18 cellular contexts compared by ENCODE assay signal in the genomic region with DNA sequence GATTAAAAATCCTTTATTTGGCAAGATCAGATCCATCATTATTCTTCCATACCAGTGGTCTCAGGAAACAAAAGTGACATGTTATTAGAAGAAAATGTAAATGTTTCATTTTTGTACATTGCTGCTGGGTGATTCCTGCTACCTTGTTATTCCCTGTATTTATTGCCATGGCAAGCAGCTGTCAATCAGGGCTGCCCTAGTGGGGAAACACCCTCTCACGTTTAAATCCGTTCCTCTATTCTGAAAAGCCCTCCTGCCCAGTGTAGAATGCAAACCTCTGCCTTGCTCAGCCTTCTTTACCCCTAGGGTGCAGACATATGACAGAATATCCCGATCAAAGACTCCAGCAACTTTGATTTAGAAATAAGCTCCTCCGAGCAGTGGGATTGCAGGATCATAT.
A peak's percentile ranks its signal among the peaks of the same experiment; 100 is the strongest.
DNase-seq lines count a peak whose midpoint lies in the region; ATAC-seq and TF ChIP-seq lines count a peak whose summit lies in the region.
"Had no signal": no experiment of that assay in that cellular context is flagged by ENCODE, and none has a peak within 500 bp of the region (broad histone marks: within the 10 kb centered on the region; RNA-seq: fewer than 3 reads in every experiment).

No MANE protein-coding gene starts in this region.

- no peaks in the 10 kb centered on the region for H3K4me1 ChIP-seq in upper lobe of right lung
- H3K4me1 ChIP-seq: HAP-1 had no signal

- no peak overlapping the region for H3K4me3 Mint-ChIP-seq in WTC11
- no peak overlapping the region for H3K4me3 Mint-ChIP-seq in neural crest cell
- H3K4me3 Mint-ChIP-seq: CD14-positive monocyte; CD8-positive, alpha-beta T cell; HFFc6 had no signal

- ATAC-seq in WTC11, result no peak
- no peak for ATAC-seq in upper lobe of right lung
- ATAC-seq: CD8-positive, alpha-beta T cell; HepG2 had no signal

- POLR2A ChIA-PET in WTC11 (lab: Charles Lee), result interaction anchor here (0.6 kb wide), 2 partner anchors 18 to 73 kb away, joined by 5 to 9 read pairs; no protein-coding TSS in a partner anchor

- H3K27me3 ChIP-seq in upper lobe of right lung, result peaks cover 18% of the 10 kb centered on the region

- peak; percentile 35 for DNase-seq in NCI-H82 (lab: John Stamatoyannopoulos, UW)
- no peak for DNase-seq in NCI-H82 treated with DMSO at 0.1 percent for 48 hours (lab: John Stamatoyannopoulos, UW; ENCODE audit: unreplicated experiment)
- peak; percentile 4 for DNase-seq in WTC11 (ENCODE audit: low spot score)
- DNase-seq in neural crest cell (ENCODE audit: low read depth, low spot score), result no peak
- DNase-seq in ureter (ENCODE audit: low spot score), result peak; percentile 1
- no peak for DNase-seq in upper lobe of right lung
- DNase-seq in middle frontal gyrus (ENCODE audit: extremely low spot score, low spot score), result no peak
- DNase-seq: CD8-positive, alpha-beta T cell; COR-L47; DMS153; DMS79 treated with DMSO at 0.1 percent for 48 hours; EL; GOT3; HFFc6 had no signal

- no peak overlapping the region for H3K27ac ChIP-seq in upper lobe of right lung
- H3K27ac ChIP-seq: 22Rv1 had no signal

- TF ChIP-seq CTCF in WTC11 (IDR thresholded peaks at IDR 0.05) (no peak), neural crest cell (conservative IDR thresholded peaks at IDR 0.05) (no peak), upper lobe of right lung (IDR thresholded peaks at IDR 0.05) (no peak)

- H3K36me3 Mint-ChIP-seq in WTC11 (peaks cover 4% of the 10 kb centered on the region), neural crest cell (ENCODE audit: low read depth) (no peaks in the 10 kb centered on the region)
- H3K36me3 Mint-ChIP-seq: CD14-positive monocyte; CD8-positive, alpha-beta T cell had no signal

- H3K4me3 ChIP-seq in upper lobe of right lung, result no peak overlapping the region
- H3K4me3 ChIP-seq: HAP-1 had no signal

- intact Hi-C loops in upper lobe of right lung (cut with DNase I), result no loop called here

- H3K9me3 ChIP-seq in upper lobe of right lung, result no peaks in the 10 kb centered on the region
- H3K9me3 ChIP-seq: HAP-1 had no signal

- peaks cover 12% of the 10 kb centered on the region for H3K9me3 Mint-ChIP-seq in WTC11
- H3K9me3 Mint-ChIP-seq in neural crest cell, result no peaks in the 10 kb centered on the region
- H3K9me3 Mint-ChIP-seq: CD8-positive, alpha-beta T cell; HFFc6 had no signal

- H3K36me3 ChIP-seq in upper lobe of right lung, result no peaks in the 10 kb centered on the region
- H3K36me3 ChIP-seq: HAP-1 had no signal

- no peak overlapping the region for H3K27ac Mint-ChIP-seq in WTC11
- H3K27ac Mint-ChIP-seq in neural crest cell (ENCODE audit: unreplicated experiment), result peak overlapping the region; percentile 30
- H3K27ac Mint-ChIP-seq: CD14-positive monocyte; CD8-positive, alpha-beta T cell; HFFc6 had no signal

- H3K27me3 Mint-ChIP-seq in WTC11 (ENCODE audit: low read depth) (peaks cover 2% of the 10 kb centered on the region; the same call in 1 of the 2 replicates), neural crest cell (ENCODE audit: low read depth) (peaks cover 3% of the 10 kb centered on the region)

- H3K4me1 Mint-ChIP-seq in WTC11 (peaks cover 14% of the 10 kb centered on the region), neural crest cell (peaks cover 4% of the 10 kb centered on the region)

- CTCF ChIA-PET in WTC11 (lab: Charles Lee), result interaction anchor here (0.6 to 8.3 kb wide), 3 partner anchors 59 to 456 kb away, joined by 3 to 302 read pairs (median 4); no protein-coding TSS in a partner anchor

TF ChIP-seq in WTC11, 78 proteins besides CTCF, POLR2A, EP300 and RAD21:
- TF ChIP-seq HMGXB4 (CRISPR knock-in tag; IDR thresholded peaks at IDR 0.05) (no peak), NFE2L1 (CRISPR knock-in tag; IDR thresholded peaks at IDR 0.05) (no peak), TCF7 (CRISPR knock-in tag; IDR thresholded peaks at IDR 0.05; ENCODE audit: low read depth) (no peak), MYBL2 (CRISPR knock-in tag; IDR thresholded peaks at IDR 0.05) (no peak)
- TF ChIP-seq, protein P1, sequence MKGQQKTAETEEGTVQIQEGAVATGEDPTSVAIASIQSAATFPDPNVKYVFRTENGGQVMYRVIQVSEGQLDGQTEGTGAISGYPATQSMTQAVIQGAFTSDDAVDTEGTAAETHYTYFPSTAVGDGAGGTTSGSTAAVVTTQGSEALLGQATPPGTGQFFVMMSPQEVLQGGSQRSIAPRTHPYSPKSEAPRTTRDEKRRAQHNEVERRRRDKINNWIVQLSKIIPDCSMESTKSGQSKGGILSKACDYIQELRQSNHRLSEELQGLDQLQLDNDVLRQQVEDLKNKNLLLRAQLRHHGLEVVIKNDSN (CRISPR knock-in tag; IDR thresholded peaks at IDR 0.05), result no peak
- TF ChIP-seq, protein P2, sequence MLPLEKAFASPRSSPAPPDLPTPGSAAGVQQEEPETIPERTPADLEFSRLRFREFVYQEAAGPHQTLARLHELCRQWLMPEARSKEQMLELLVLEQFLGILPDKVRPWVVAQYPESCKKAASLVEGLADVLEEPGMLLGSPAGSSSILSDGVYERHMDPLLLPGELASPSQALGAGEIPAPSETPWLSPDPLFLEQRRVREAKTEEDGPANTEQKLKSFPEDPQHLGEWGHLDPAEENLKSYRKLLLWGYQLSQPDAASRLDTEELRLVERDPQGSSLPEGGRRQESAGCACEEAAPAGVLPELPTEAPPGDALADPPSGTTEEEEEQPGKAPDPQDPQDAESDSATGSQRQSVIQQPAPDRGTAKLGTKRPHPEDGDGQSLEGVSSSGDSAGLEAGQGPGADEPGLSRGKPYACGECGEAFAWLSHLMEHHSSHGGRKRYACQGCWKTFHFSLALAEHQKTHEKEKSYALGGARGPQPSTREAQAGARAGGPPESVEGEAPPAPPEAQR (CRISPR knock-in tag; IDR thresholded peaks at IDR 0.05), result no peak

Comparison
In these comparisons a context has a peak if more than half of its experiments do, and no peak if none do; other contexts are left out.
1. DNase-seq: peak in NCI-H82 (single experiment), WTC11 (single experiment) and ureter (single experiment); none in NCI-H82 treated with DMSO at 0.1 percent for 48 hours (single experiment), neural crest cell (single experiment), upper lobe of right lung (single experiment) and middle frontal gyrus (single experiment).